Comparison of ENCODE assay signal across 26 cellular contexts in genomic region chr7:3243256-3243655, GRCh38. TPM values are rescaled to one million over a fixed set of nuclear protein-coding genes. Genes with fewer than 3 reads are reported as not detected.
DNase-seq lines count a peak whose midpoint lies in the region; ATAC-seq and TF ChIP-seq lines count a peak whose summit lies in the region.
"Had no signal": no experiment of that assay in that cellular context is flagged by ENCODE, and none has a peak within 500 bp of the region (broad histone marks: within the 10 kb centered on the region; RNA-seq: fewer than 3 reads in every experiment).

No MANE protein-coding gene starts in this region.

- H3K36me3 Mint-ChIP-seq in GM23338 (ENCODE audit: low read depth) (no peaks in the 10 kb centered on the region), osteocyte (ENCODE audit: unreplicated experiment) (no peaks in the 10 kb centered on the region), H9 (ENCODE audit: insufficient read depth in 1 of 3, low read depth in 3 of 3) (peaks cover 0 to 10% (median 0%) of the 10 kb centered on the region in 3 experiments; a peak in 2 of 7 replicates)
- H3K36me3 Mint-ChIP-seq: CD8-positive, alpha-beta T cell; stimulated activated memory B cell treated with anti-CD40 and anti-IgM and Interleukin-4, amounts not matched to agents 10 μg/mL and 1 μg/mL and 100 μg/mL, for 72 hours had no signal

- no peak overlapping the region for H3K4me3 Mint-ChIP-seq in GM23338
- no peak overlapping the region for H3K4me3 Mint-ChIP-seq in osteocyte (ENCODE audit: unreplicated experiment)
- no peak overlapping the region for H3K4me3 Mint-ChIP-seq in H9
- H3K4me3 Mint-ChIP-seq: activated naive CD4-positive, alpha-beta T cell treated with anti-CD3 and anti-CD28 coated beads for 36 hours; CD8-positive, alpha-beta T cell; central memory CD8-positive, alpha-beta T cell; stimulated activated memory B cell treated with anti-CD40 and anti-IgM and Interleukin-4, amounts not matched to agents 10 μg/mL and 1 μg/mL and 100 μg/mL, for 72 hours; T-helper 1 cell treated with Interleukin-12 subunit alpha and Interleukin-12 subunit beta and Interleukin-4 antibody, amounts not matched to agents 30 μg/mL and 1 μg/mL, for 36 hours had no signal

- H3K4ac ChIP-seq in H9 (ENCODE audit: low read depth, low read length): no peak overlapping the region

- no peaks in the 10 kb centered on the region for H3K9me3 Mint-ChIP-seq in GM23338
- H3K9me3 Mint-ChIP-seq in osteocyte (ENCODE audit: unreplicated experiment): peaks cover 10% of the 10 kb centered on the region
- peaks cover 7 to 9% of the 10 kb centered on the region in 2 experiments; a peak in 2 of 5 replicates for H3K9me3 Mint-ChIP-seq in H9
- H3K9me3 Mint-ChIP-seq: central memory CD8-positive, alpha-beta T cell; stimulated activated memory B cell treated with anti-CD40 and anti-IgM and Interleukin-4, amounts not matched to agents 10 μg/mL and 1 μg/mL and 100 μg/mL, for 72 hours had no signal

- WGBS in esophagus muscularis mucosa: 75% methylated on average over 5 of the region's 5 CpGs
- 53 to 62% methylated on average over 5 of the region's 5 CpGs for WGBS in aorta, 2 donors
- WGBS in H9 (ENCODE audit: extremely low coverage, insufficient read length, low lambda C conversion rate): no CpG with 5 or more reads among the region's 5 CpGs

- H3K9me3 ChIP-seq in esophagus muscularis mucosa: peaks cover 0 to 7% (median 0%) of the 10 kb centered on the region in 4 donors
- H3K9me3 ChIP-seq in aorta (ENCODE audit: control insufficient read depth, low read length): no peaks in the 10 kb centered on the region
- H3K9me3 ChIP-seq in H9 (ENCODE audit: control insufficient read depth, low read depth, low read length): no peaks in the 10 kb centered on the region
- H3K9me3 ChIP-seq: gastrocnemius medialis, neutrophil, testis had no signal

- H2BK15ac ChIP-seq in H9 (ENCODE audit: low read depth, low read length): no peak overlapping the region

- H3K4me1 ChIP-seq in GM23338 (ENCODE audit: insufficient read depth) (no peaks in the 10 kb centered on the region), esophagus muscularis mucosa (peaks cover 0 to 3% (median 0%) of the 10 kb centered on the region in 4 donors), aorta (ENCODE audit: control insufficient read depth in 1 of 2, insufficient read depth in 2 of 2, low read length in 2 of 2) (peaks cover 0 to 2% of the 10 kb centered on the region in 2 donors), H9 (ENCODE audit: insufficient read depth, low read length) (no peaks in the 10 kb centered on the region; the same call in 1 of the 2 replicates)
- H3K4me1 ChIP-seq: gastrocnemius medialis had no signal

- H3K14ac ChIP-seq in H9 (ENCODE audit: insufficient read depth, low read length): no peak overlapping the region

- H3K27me3 Mint-ChIP-seq in GM23338 (ENCODE audit: insufficient read depth, low read depth, poor library complexity) (peaks cover 9% of the 10 kb centered on the region), osteocyte (ENCODE audit: unreplicated experiment) (peaks cover under 1% of the 10 kb centered on the region), H9 (ENCODE audit: low read depth) (peaks cover 2% of the 10 kb centered on the region; the same call in 1 of the 2 replicates)

- no peak overlapping the region for H2BK5ac ChIP-seq in H9 (ENCODE audit: insufficient read length, low read length)

- no peak overlapping the region for H2BK120ac ChIP-seq in H9 (ENCODE audit: low read depth, low read length, poor library complexity, severe bottlenecking)

- H3K23me2 ChIP-seq in H9 (ENCODE audit: insufficient read length, low read depth, low read length, poor library complexity, severe bottlenecking): no peaks in the 10 kb centered on the region

- no peaks in the 10 kb centered on the region for H3K36me3 ChIP-seq in GM23338 (ENCODE audit: insufficient read depth)
- no peaks in the 10 kb centered on the region for H3K36me3 ChIP-seq in esophagus muscularis mucosa
- H3K36me3 ChIP-seq in aorta (ENCODE audit: control insufficient read depth in 1 of 2, insufficient read depth in 2 of 2, low read length in 1 of 2): no peaks in the 10 kb centered on the region
- H3K36me3 ChIP-seq: gastrocnemius medialis, neutrophil had no signal

- no peak overlapping the region for H3K56ac ChIP-seq in H9 (ENCODE audit: insufficient read length, low read depth, low read length)

- H3K23ac ChIP-seq in H9 (ENCODE audit: insufficient read length, low read depth, low read length): no peak overlapping the region

- no peak overlapping the region for H4K5ac ChIP-seq in H9 (ENCODE audit: insufficient read length, low read depth, low read length)

- H3K4me2 ChIP-seq in GM23338 (no peak overlapping the region), H9 (ENCODE audit: insufficient read depth, insufficient read length, low read length) (no peak overlapping the region)

- H4K20me1 ChIP-seq in GM23338 (replicated peaks; ENCODE audit: insufficient read depth) (no peaks in the 10 kb centered on the region), H9 (ENCODE audit: control insufficient read depth, insufficient read depth, insufficient read length) (no peaks in the 10 kb centered on the region)

- no peak overlapping the region for H3K4me3 ChIP-seq in GM23338
- no peak overlapping the region for H3K4me3 ChIP-seq in esophagus muscularis mucosa
- no peak overlapping the region for H3K4me3 ChIP-seq in aorta (ENCODE audit: low read length in 2 of 2)
- H3K4me3 ChIP-seq: dorsolateral prefrontal cortex, gastrocnemius medialis, skin epidermis, testis had no signal

- no peak overlapping the region for H4K91ac ChIP-seq in H9 (ENCODE audit: insufficient read length, low read depth, low read length)

- H3K79me2 ChIP-seq in GM23338 (replicated peaks; ENCODE audit: insufficient read depth) (no peaks in the 10 kb centered on the region), H9 (ENCODE audit: insufficient read depth, low read length) (no peaks in the 10 kb centered on the region)

- no peak overlapping the region for H2BK12ac ChIP-seq in H9 (ENCODE audit: insufficient read length, low read depth, low read length)

- H3K18ac ChIP-seq in H9 (ENCODE audit: insufficient read length, low read depth, low read length): no peak overlapping the region

- H3K27ac ChIP-seq in GM23338 (ENCODE audit: low read depth) (no peak overlapping the region), esophagus muscularis mucosa (replicated peaks in 1 of 4) (no peak overlapping the region), aorta (ENCODE audit: low read depth in 1 of 2, low read length in 2 of 2) (peak overlapping the region in 1 of 2 donors; percentile 56), H9 (ENCODE audit: insufficient read length, low read depth, low read length) (no peak overlapping the region)
- H3K27ac ChIP-seq: dorsolateral prefrontal cortex, gastrocnemius medialis, neutrophil, skin epidermis, testis had no signal

- no peak for TF ChIP-seq EP300 in esophagus muscularis mucosa (IDR thresholded peaks at IDR 0.05)

- H3K27ac Mint-ChIP-seq in GM23338: no peak overlapping the region
- H3K27ac Mint-ChIP-seq in osteocyte (ENCODE audit: unreplicated experiment): no peak overlapping the region
- no peak overlapping the region for H3K27ac Mint-ChIP-seq in H9
- H3K27ac Mint-ChIP-seq: activated naive CD4-positive, alpha-beta T cell treated with anti-CD3 and anti-CD28 coated beads for 36 hours; CD8-positive, alpha-beta T cell; stimulated activated memory B cell treated with anti-CD40 and anti-IgM and Interleukin-4, amounts not matched to agents 10 μg/mL and 1 μg/mL and 100 μg/mL, for 72 hours; T-helper 1 cell treated with Interleukin-12 subunit alpha and Interleukin-12 subunit beta and Interleukin-4 antibody, amounts not matched to agents 30 μg/mL and 1 μg/mL, for 36 hours had no signal

- DNase-seq in GM23338 (ENCODE audit: low spot score): no peak
- DNase-seq in NCI-H2029 treated with DMSO at 0.1 percent for 48 hours (lab: John Stamatoyannopoulos, UW): peak; percentile 31
- peak; percentile 75 for DNase-seq in esophagus muscularis mucosa (ENCODE audit: extremely low spot score)
- DNase-seq in osteocyte (ENCODE audit: extremely low spot score, unreplicated experiment): peak; percentile 27
- no peak for DNase-seq in aorta
- DNase-seq in erythroblast (lab: John Stamatoyannopoulos, UW): no peak
- no peak for DNase-seq in H9
- DNase-seq: activated CD4-positive, alpha-beta T cell treated with anti-CD3 and anti-CD28 coated beads for 48 hours; activated naive CD4-positive, alpha-beta T cell treated with anti-CD3 and anti-CD28 coated beads for 36 hours; activated T-cell treated with anti-CD3 and anti-CD28 coated beads, Interleukin-2, amount 50 U/mL, for 48 hours; anterior cingulate cortex; CD8-positive, alpha-beta T cell; dorsolateral prefrontal cortex; gastrocnemius medialis; NCI-H1436 treated with DMSO at 0.1 percent for 48 hours; NCI-H82; OCI-M1; SIG-M5; stimulated activated CD4-positive, alpha-beta T cell treated with anti-CD3 and anti-CD28 coated beads, Interleukin-2, amount 100 ng/mL, for 24 hours; testis had no signal

- H3K4me1 Mint-ChIP-seq in GM23338 (peaks cover 9% of the 10 kb centered on the region; the same call in 2 of the 3 replicates), osteocyte (ENCODE audit: unreplicated experiment) (peaks cover 18% of the 10 kb centered on the region), H9 (peaks cover 7 to 21% of the 10 kb centered on the region in 2 experiments)
- H3K4me1 Mint-ChIP-seq: central memory CD8-positive, alpha-beta T cell; stimulated activated memory B cell treated with anti-CD40 and anti-IgM and Interleukin-4, amounts not matched to agents 10 μg/mL and 1 μg/mL and 100 μg/mL, for 72 hours had no signal

- H2BK20ac ChIP-seq in H9 (ENCODE audit: low read depth, low read length, poor library complexity, severe bottlenecking): no peak overlapping the region

- no peaks in the 10 kb centered on the region for H3K79me1 ChIP-seq in H9 (ENCODE audit: insufficient read depth, low read depth, low read length, poor library complexity, severe bottlenecking)

- H2AFZ ChIP-seq in GM23338: peak overlapping the region; percentile 47; the same call in 1 of the 2 replicates
- no peak overlapping the region for H2AFZ ChIP-seq in H9 (ENCODE audit: low read length)

- no peak for ATAC-seq in GM23338
- ATAC-seq in aorta (ENCODE audit: low FRiP score): no peak
- no peak for ATAC-seq in HG03432 (IDR thresholded peaks at IDR 0.05; ENCODE audit: unreplicated experiment)
- ATAC-seq: CD8-positive, alpha-beta T cell; gastrocnemius medialis; stimulated activated memory B cell treated with anti-CD40 and anti-IgM and Interleukin-4, amounts not matched to agents 10 μg/mL and 1 μg/mL and 100 μg/mL, for 72 hours had no signal

- H3T11ph ChIP-seq in H9 (ENCODE audit: low read length): no peak overlapping the region

- H3K9me2 ChIP-seq in GM23338 (ENCODE audit: insufficient read depth): 0 out of 2 replicates have a peak, but pooled peaks cover 4% of the 10 kb centered on the region

- intact Hi-C loops in esophagus muscularis mucosa (cut with DNase I) (no loop called here), aorta (cut with DNase I) (no loop called here)

- no peak overlapping the region for H2AK5ac ChIP-seq in H9 (ENCODE audit: insufficient read length, low read length)

- TF ChIP-seq POLR2A in esophagus muscularis mucosa (IDR thresholded peaks at IDR 0.05; ENCODE audit: low read depth): no peak
- TF ChIP-seq POLR2A in erythroblast (IDR thresholded peaks at IDR 0.05; ENCODE audit: low read length): no peak

- H4K8ac ChIP-seq in H9 (replicated peaks; ENCODE audit: insufficient read length, low read depth, low read length): no peak overlapping the region

- TF ChIP-seq CTCF in GM23338 (conservative IDR thresholded peaks at IDR 0.05; ENCODE audit: low read depth in 2 of 2): no peak
- TF ChIP-seq CTCF in esophagus muscularis mucosa (IDR thresholded peaks at IDR 0.05): no peak
- TF ChIP-seq CTCF in osteocyte (IDR thresholded peaks at IDR 0.05): no peak
- TF ChIP-seq CTCF in H9 (conservative IDR thresholded peaks at IDR 0.05): no peak

- no peaks in the 10 kb centered on the region for H3F3A ChIP-seq in GM23338 (replicated peaks; ENCODE audit: low read depth)

- H3K27me3 ChIP-seq in GM23338 (ENCODE audit: insufficient read depth) (no peaks in the 10 kb centered on the region), esophagus muscularis mucosa (no peaks in the 10 kb centered on the region), aorta (ENCODE audit: control insufficient read depth in 1 of 2, insufficient read depth in 2 of 2, low read length in 1 of 2) (no peaks in the 10 kb centered on the region), H9 (ENCODE audit: insufficient read depth, low read length) (no peaks in the 10 kb centered on the region)
- H3K27me3 ChIP-seq: gastrocnemius medialis, neutrophil, testis had no signal

- H3K9ac ChIP-seq in H9 (ENCODE audit: extremely low read depth, insufficient read length, low read length): no peak overlapping the region

RNA-seq across cellular contexts. Expression of gene SDK1, which starts 57.8 kb away (rescaled TPM):
- total RNA-seq in GM23338 (2014; rRNA removed; shearing (Covaris generic)): 5.1 and 10.0 TPM in 2 replicates
- polyA plus RNA-seq in GM23338 (2016; fragmentation: Nextera tagmentation; extraction: Ambion mirVana) (2.1 and 2.2 TPM in 2 replicates), aorta (1 to 10 TPM; 1.9 to 4.8 TPM)
- total RNA-seq in esophagus muscularis mucosa (10 to 100 TPM in 2 of 4 donors, 1 to 10 TPM in 2; 7.8 to 18.6 (median 12.0) TPM), osteocyte (5.4 and 5.6 TPM in 2 replicates), aorta (10 to 100 TPM; 20.0 to 46.3 TPM), H9 (2021) (8.4 and 8.7 TPM in 2 replicates)

Comparison
In these comparisons a context has a peak if more than half of its experiments do, and no peak if none do; other contexts are left out.
1. DNase-seq: peak in NCI-H2029 treated with DMSO at 0.1 percent for 48 hours (single experiment), esophagus muscularis mucosa (single experiment) and osteocyte (single experiment); none in GM23338 (single experiment), aorta (0 of 2), erythroblast (0 of 2) and H9 (single experiment).